8 cellular contexts compared by ENCODE assay signal in the genomic region with DNA sequence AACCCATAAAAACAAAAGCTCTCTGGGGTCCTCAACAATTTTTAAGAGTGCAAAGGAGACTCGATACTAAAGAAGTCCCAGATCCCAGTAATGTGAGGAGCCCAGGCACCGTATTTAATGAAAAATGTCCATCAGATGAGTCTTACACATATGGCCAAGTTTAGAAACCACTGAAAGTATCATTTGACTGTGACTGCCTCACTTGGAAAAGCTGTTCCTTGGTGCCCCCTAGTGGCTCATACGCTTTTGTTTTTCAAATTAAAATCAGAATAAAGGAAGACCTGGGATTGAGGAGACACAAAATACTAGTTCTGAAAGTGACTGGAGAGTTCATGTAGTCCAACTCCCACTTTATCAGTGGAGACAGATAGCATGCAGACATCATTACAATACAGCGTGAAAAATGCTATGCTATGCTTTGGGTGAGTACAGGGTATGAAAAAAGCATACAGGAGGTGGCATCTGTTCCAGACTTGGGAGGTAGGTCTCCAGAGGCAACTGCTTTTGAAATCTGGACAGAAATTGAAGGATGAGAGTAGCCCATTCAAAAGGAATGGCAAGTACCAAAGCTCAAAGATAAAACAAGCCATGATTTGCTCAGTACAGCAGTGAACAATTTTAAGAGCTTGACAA. TPM values are rescaled to one million over a fixed set of nuclear protein-coding genes. Genes with fewer than 3 reads are reported as not detected.
DNase-seq lines count a peak whose midpoint lies in the region; ATAC-seq and TF ChIP-seq lines count a peak whose summit lies in the region.

No MANE protein-coding gene starts in this region.

- H3K79me2 ChIP-seq in DND-41 (ENCODE audit: insufficient read depth, low read length): no peaks in the 10 kb centered on the region

- no peak overlapping the region for H3K4me3 Mint-ChIP-seq in activated CD8-positive, alpha-beta memory T cell treated with anti-CD3 and anti-CD28 coated beads, Interleukin-2, amount 10 ng/mL, durations not matched to agents 7 days and 5 days
- no peak overlapping the region for H3K4me3 Mint-ChIP-seq in nephron progenitor cell

- no peak overlapping the region for H3K9ac ChIP-seq in DND-41 (ENCODE audit: low read depth, low read length)

- TF ChIP-seq CTCF in DND-41 (IDR thresholded peaks at IDR 0.05; ENCODE audit: borderline replicate concordance, extremely low read depth, low read length, poor library complexity, severe bottlenecking) (peak; percentile 86), nephron progenitor cell (IDR thresholded peaks at IDR 0.05) (peak; percentile 76)

- H3K27ac ChIP-seq in DND-41 (ENCODE audit: low read length) (no peak overlapping the region), epithelial cell of prostate (no peak overlapping the region)

- no peak overlapping the region for H3K4me3 ChIP-seq in DND-41 (ENCODE audit: low read depth in 1 of 2, low read length in 2 of 2)

- H3K36me3 Mint-ChIP-seq in activated CD8-positive, alpha-beta memory T cell treated with anti-CD3 and anti-CD28 coated beads, Interleukin-2, amount 10 ng/mL, durations not matched to agents 7 days and 5 days: peaks cover 4% of the 10 kb centered on the region
- peaks cover 7% of the 10 kb centered on the region for H3K36me3 Mint-ChIP-seq in nephron progenitor cell (ENCODE audit: low read depth)

- no peak overlapping the region for H2AFZ ChIP-seq in DND-41 (ENCODE audit: low read depth, low read length)

- ATAC-seq in DND-41 (ENCODE audit: insufficient read depth, low read depth) (peak; percentile 78), GM21528 (IDR thresholded peaks at IDR 0.05; ENCODE audit: low FRiP score, unreplicated experiment) (peak; percentile 85)
- peak; percentile 80 for ATAC-seq in activated CD8-positive, alpha-beta memory T cell treated with anti-CD3 and anti-CD28 coated beads, Interleukin-2, amount 10 ng/mL, durations not matched to agents 7 days and 5 days

- peaks cover 8% of the 10 kb centered on the region for H3K4me1 Mint-ChIP-seq in activated CD8-positive, alpha-beta memory T cell treated with anti-CD3 and anti-CD28 coated beads, Interleukin-2, amount 10 ng/mL, durations not matched to agents 7 days and 5 days
- H3K4me1 Mint-ChIP-seq in nephron progenitor cell: no peaks in the 10 kb centered on the region

- no peak overlapping the region for H3K4me2 ChIP-seq in DND-41 (ENCODE audit: insufficient read depth, low read length)

- H3K27ac Mint-ChIP-seq in activated CD8-positive, alpha-beta memory T cell treated with anti-CD3 and anti-CD28 coated beads, Interleukin-2, amount 10 ng/mL, durations not matched to agents 7 days and 5 days: no peak overlapping the region
- H3K27ac Mint-ChIP-seq in nephron progenitor cell: peak overlapping the region; percentile 2

- CTCF ChIA-PET in activated CD8-positive, alpha-beta memory T cell treated with anti-CD3 and anti-CD28 coated beads, Interleukin-2, amount 10 ng/mL, durations not matched to agents 7 days and 5 days (lab: Charles Lee): interaction anchor here (0.7 to 3.0 kb wide), 25 partner anchors 9 to 826 kb away, joined by 3 to 20 read pairs (median 4); a partner anchor contains a TSS

- H3K27me3 Mint-ChIP-seq in activated CD8-positive, alpha-beta memory T cell treated with anti-CD3 and anti-CD28 coated beads, Interleukin-2, amount 10 ng/mL, durations not matched to agents 7 days and 5 days: no peaks in the 10 kb centered on the region
- H3K27me3 Mint-ChIP-seq in nephron progenitor cell (ENCODE audit: low read depth, poor library complexity): no peaks in the 10 kb centered on the region

- no peaks in the 10 kb centered on the region for H3K27me3 ChIP-seq in DND-41 (ENCODE audit: insufficient read depth, low read length, poor library complexity)

- no peaks in the 10 kb centered on the region for H4K20me1 ChIP-seq in DND-41 (ENCODE audit: insufficient read depth, low read length)

- no peaks in the 10 kb centered on the region for H3K9me3 ChIP-seq in DND-41 (ENCODE audit: insufficient read depth, low read length, severe bottlenecking)

- H3K36me3 ChIP-seq in DND-41 (ENCODE audit: insufficient read depth, low read length): peaks cover 46% of the 10 kb centered on the region

- peak; percentile 67 for DNase-seq in DND-41
- DNase-seq in HUDEP-2 (lab: John Stamatoyannopoulos, UW; ENCODE audit: unreplicated experiment in 76 of 76): peak in 57 of 76 experiments; percentile 1 to 69 (median 33)
- peak; percentile 0 to 55 for DNase-seq in NOMO-1 (lab: John Stamatoyannopoulos, UW; ENCODE audit: unreplicated experiment in 2 of 2)
- DNase-seq in activated CD8-positive, alpha-beta memory T cell treated with anti-CD3 and anti-CD28 coated beads, Interleukin-2, amount 10 ng/mL, durations not matched to agents 7 days and 5 days: peak; percentile 75
- peak; percentile 3 for DNase-seq in epithelial cell of prostate (ENCODE audit: low read depth, low spot score)
- peak; percentile 67 for DNase-seq in nephron progenitor cell
- DNase-seq in superior temporal gyrus (ENCODE audit: extremely low spot score): peak; percentile 87

- H3K9me3 Mint-ChIP-seq in activated CD8-positive, alpha-beta memory T cell treated with anti-CD3 and anti-CD28 coated beads, Interleukin-2, amount 10 ng/mL, durations not matched to agents 7 days and 5 days (ENCODE audit: low read depth): no peaks in the 10 kb centered on the region
- no peaks in the 10 kb centered on the region for H3K9me3 Mint-ChIP-seq in nephron progenitor cell

- no peaks in the 10 kb centered on the region for H3K4me1 ChIP-seq in DND-41 (ENCODE audit: insufficient read depth, low read length)

RNA-seq across cellular contexts. Expression of a gene that starts 33.8 kb away (rescaled TPM):
- 10 to 100 TPM; 21.9 to 22.5 TPM for total RNA-seq in activated CD8-positive, alpha-beta memory T cell treated with anti-CD3 and anti-CD28 coated beads, Interleukin-2, amount 10 ng/mL, durations not matched to agents 7 days and 5 days

RNA-seq across cellular contexts. Expression of a gene that starts 33.9 kb away (rescaled TPM):
- total RNA-seq in activated CD8-positive, alpha-beta memory T cell treated with anti-CD3 and anti-CD28 coated beads, Interleukin-2, amount 10 ng/mL, durations not matched to agents 7 days and 5 days: 10 to 100 TPM; 27.8 to 38.5 TPM

Comparison
In these comparisons a context has a peak if more than half of its experiments do, and no peak if none do; other contexts are left out.
1. DNase-seq: peak in every context shown above with its lines; median percentile 87 in superior temporal gyrus; 75 in activated CD8-positive, alpha-beta memory T cell treated with anti-CD3 and anti-CD28 coated beads, Interleukin-2, amount 10 ng/mL, durations not matched to agents 7 days and 5 days; 67 in DND-41; 67 in nephron progenitor cell; 33 in HUDEP-2; 28 in NOMO-1; 3 in epithelial cell of prostate.